ENCODE assay signal across 38 cellular contexts in genomic region chrX:154470434-154470833, GRCh38.
"Had no signal": no experiment of that assay in that cellular context is flagged by ENCODE, and none has a peak within 500 bp of the region (broad histone marks: within the 10 kb centered on the region; RNA-seq: fewer than 3 reads in every experiment).

No MANE protein-coding gene starts in this region.

- H3K4me1 ChIP-seq: adrenal gland, ascending aorta, body of pancreas, breast epithelium had no signal

- H3K27ac ChIP-seq: adrenal gland, ascending aorta, body of pancreas, brain microvascular endothelial cell, breast epithelium, cardiac muscle cell had no signal

- H3K4me1 Mint-ChIP-seq: activated naive CD8-positive, alpha-beta T cell treated with anti-CD3 and anti-CD28 coated beads for 36 hours; activated naive CD8-positive, alpha-beta T cell treated with anti-CD3 and anti-CD28 coated beads, Interleukin-2, amount 10 ng/mL, durations not matched to agents 7 days and 5 days; activated T-helper 17 cell treated with anti-CD3 and anti-CD28 coated beads, Interleukin-2, amount 50 U/mL, for 72 hours; brain; central memory CD8-positive, alpha-beta T cell had no signal

- H3K9me3 Mint-ChIP-seq: activated naive CD4-positive, alpha-beta T cell treated with anti-CD3 and anti-CD28 coated beads for 36 hours; activated naive CD4-positive, alpha-beta T cell treated with anti-CD3 and anti-CD28 coated beads, Interleukin-2, amount 10 ng/mL, durations not matched to agents 7 days and 5 days; activated naive CD4-positive, alpha-beta T cell treated with anti-CD3 and anti-CD28 coated beads, Interleukin-2, amount 50 U/mL, for 24 hours; activated naive CD4-positive, alpha-beta T cell treated with anti-CD3 and anti-CD28 coated beads, Interleukin-2, amount 50 U/mL, for 72 hours; activated naive CD8-positive, alpha-beta T cell treated with anti-CD3 and anti-CD28 coated beads for 36 hours; activated naive CD8-positive, alpha-beta T cell treated with anti-CD3 and anti-CD28 coated beads, Interleukin-2, amount 10 ng/mL, durations not matched to agents 7 days and 5 days; activated naive CD8-positive, alpha-beta T cell treated with anti-CD3 and anti-CD28 coated beads, Interleukin-2, amount 50 U/mL, for 24 hours; activated T-cell treated with anti-CD3 and anti-CD28 coated beads, Interleukin-2, amount 50 U/mL, for 24 hours; activated T-cell treated with anti-CD3 and anti-CD28 coated beads, Interleukin-2, amount 50 U/mL, for 4 hours; activated T-cell treated with anti-CD3 and anti-CD28 coated beads, Interleukin-2, amount 50 U/mL, for 72 hours; activated T-helper 1 cell treated with anti-CD3 and anti-CD28 coated beads, Interleukin-12 subunit alpha, Interleukin-12 subunit beta, Interleukin-2, Interleukin-4 antibody, amounts not matched to agents 30 ng/mL and 10 ng/mL and 1 ng/mL, durations not matched to agents 14 hours and 24 hours and 36 hours; activated T-helper 17 cell treated with anti-CD3 and anti-CD28 coated beads, Interleukin-2, amount 50 U/mL, for 72 hours; activated T-helper 2 cell treated with anti-CD3 and anti-CD28 coated beads, Interferon-gamma antibody, Interleukin-2, Interleukin-4, amounts not matched to agents 10 μg/mL and 5 μg/mL and 100 μg/mL, durations not matched to agents 14 hours and 24 hours and 36 hours; central memory CD8-positive, alpha-beta T cell had no signal

- DNase-seq: activated effector memory CD4-positive, alpha-beta T cell treated with anti-CD3 and anti-CD28 coated beads, Interleukin-2, amount 50 U/mL, for 16 hours; activated effector memory CD4-positive, alpha-beta T cell treated with Interleukin-2 at 50 U/mL for 16 hours; activated gamma-delta T cell; activated gamma-delta T cell treated with Interleukin-2 at 50 U/mL for 16 hours; activated naive CD4-positive, alpha-beta T cell; activated naive CD4-positive, alpha-beta T cell treated with anti-CD3 and anti-CD28 coated beads for 36 hours; activated naive CD4-positive, alpha-beta T cell treated with anti-CD3 and anti-CD28 coated beads, Interleukin-2, amount 10 ng/mL, durations not matched to agents 7 days and 5 days; activated naive CD4-positive, alpha-beta T cell treated with anti-CD3 and anti-CD28 coated beads, Interleukin-2, amount 50 U/mL, for 16 hours; activated naive CD4-positive, alpha-beta T cell treated with Interleukin-2 at 50 U/mL for 16 hours; activated naive CD8-positive, alpha-beta T cell treated with anti-CD3 and anti-CD28 coated beads for 36 hours; activated naive CD8-positive, alpha-beta T cell treated with anti-CD3 and anti-CD28 coated beads, Interleukin-2, amount 10 ng/mL, durations not matched to agents 7 days and 5 days; activated naive CD8-positive, alpha-beta T cell treated with anti-CD3 and anti-CD28 coated beads, Interleukin-2, amount 50 U/mL, for 24 hours; activated T-cell treated with anti-CD3 and anti-CD28 coated beads for 4 hours; activated T-cell treated with anti-CD3 and anti-CD28 coated beads, Interleukin-2, amount 50 U/mL, for 1 hour; activated T-cell treated with anti-CD3 and anti-CD28 coated beads, Interleukin-2, amount 50 U/mL, for 24 hours; activated T-cell treated with anti-CD3 and anti-CD28 coated beads, Interleukin-2, amount 50 U/mL, for 4 hours; activated T-cell treated with anti-CD3 and anti-CD28 coated beads, Interleukin-2, amount 50 U/mL, for 48 hours; activated T-cell treated with anti-CD3 and anti-CD28 coated beads, Interleukin-2, amount 50 U/mL, for 72 hours; adrenal gland; amniotic stem cell; amygdala; anterior cingulate cortex; body of pancreas; brain microvascular endothelial cell; caudate nucleus; central memory CD4-positive, alpha-beta T cell; cerebellar nuclear complex had no signal

- H3K27me3 Mint-ChIP-seq: activated naive CD4-positive, alpha-beta T cell treated with anti-CD3 and anti-CD28 coated beads, Interleukin-2, amount 10 ng/mL, durations not matched to agents 7 days and 5 days; activated naive CD4-positive, alpha-beta T cell treated with anti-CD3 and anti-CD28 coated beads, Interleukin-2, amount 50 U/mL, for 24 hours; activated naive CD8-positive, alpha-beta T cell; activated naive CD8-positive, alpha-beta T cell treated with anti-CD3 and anti-CD28 coated beads for 36 hours; activated naive CD8-positive, alpha-beta T cell treated with anti-CD3 and anti-CD28 coated beads, Interleukin-2, amount 10 ng/mL, durations not matched to agents 7 days and 5 days; activated naive CD8-positive, alpha-beta T cell treated with anti-CD3 and anti-CD28 coated beads, Interleukin-2, amount 50 U/mL, for 24 hours; activated T-helper 17 cell treated with anti-CD3 and anti-CD28 coated beads, Interleukin-2, amount 50 U/mL, for 72 hours; central memory CD8-positive, alpha-beta T cell had no signal

- H3K27ac Mint-ChIP-seq: activated naive CD4-positive, alpha-beta T cell treated with anti-CD3 and anti-CD28 coated beads for 36 hours; activated naive CD4-positive, alpha-beta T cell treated with anti-CD3 and anti-CD28 coated beads, Interleukin-2, amount 10 ng/mL, durations not matched to agents 7 days and 5 days; activated naive CD4-positive, alpha-beta T cell treated with anti-CD3 and anti-CD28 coated beads, Interleukin-2, amount 50 U/mL, for 24 hours; activated naive CD4-positive, alpha-beta T cell treated with anti-CD3 and anti-CD28 coated beads, Interleukin-2, amount 50 U/mL, for 72 hours; activated naive CD8-positive, alpha-beta T cell; activated naive CD8-positive, alpha-beta T cell treated with anti-CD3 and anti-CD28 coated beads for 36 hours; activated naive CD8-positive, alpha-beta T cell treated with anti-CD3 and anti-CD28 coated beads, Interleukin-2, amount 10 ng/mL, durations not matched to agents 7 days and 5 days; activated naive CD8-positive, alpha-beta T cell treated with anti-CD3 and anti-CD28 coated beads, Interleukin-2, amount 50 U/mL, for 24 hours; activated T-cell treated with anti-CD3 and anti-CD28 coated beads, Interleukin-2, amount 50 U/mL, for 24 hours; activated T-cell treated with anti-CD3 and anti-CD28 coated beads, Interleukin-2, amount 50 U/mL, for 72 hours; activated T-helper 1 cell treated with anti-CD3 and anti-CD28 coated beads, Interleukin-12 subunit alpha, Interleukin-12 subunit beta, Interleukin-2, Interleukin-4 antibody, amounts not matched to agents 30 ng/mL and 10 ng/mL and 1 ng/mL, durations not matched to agents 14 hours and 24 hours and 36 hours; activated T-helper 17 cell treated with anti-CD3 and anti-CD28 coated beads, Interleukin-2, amount 50 U/mL, for 72 hours; activated T-helper 2 cell treated with anti-CD3 and anti-CD28 coated beads, Interferon-gamma antibody, Interleukin-2, Interleukin-4, amounts not matched to agents 10 μg/mL and 5 μg/mL and 100 μg/mL, durations not matched to agents 14 hours and 24 hours and 36 hours; brain had no signal

- H3K4me3 ChIP-seq: adrenal gland, ascending aorta, body of pancreas, breast epithelium, cardiac muscle cell had no signal

- H3K36me3 ChIP-seq: breast epithelium, cardiac muscle cell had no signal

- ATAC-seq: activated naive CD4-positive, alpha-beta T cell treated with anti-CD3 and anti-CD28 coated beads, Interleukin-2, amount 50 U/mL, for 72 hours; activated naive CD8-positive, alpha-beta T cell treated with anti-CD3 and anti-CD28 coated beads, Interleukin-2, amount 50 U/mL, for 24 hours; activated T-cell treated with anti-CD3 and anti-CD28 coated beads, Interleukin-2, amount 50 U/mL, for 4 hours; activated T-cell treated with anti-CD3 and anti-CD28 coated beads, Interleukin-2, amount 50 U/mL, for 72 hours; activated T-helper 17 cell treated with anti-CD3 and anti-CD28 coated beads, Interleukin-2, amount 50 U/mL, for 72 hours; body of pancreas had no signal

- H3K27me3 ChIP-seq: adrenal gland, ascending aorta, body of pancreas, brain microvascular endothelial cell, cardiac muscle cell had no signal

- H3K9me3 ChIP-seq: adrenal gland, ascending aorta, body of pancreas, breast epithelium had no signal

- H3K4me3 Mint-ChIP-seq: activated naive CD4-positive, alpha-beta T cell treated with anti-CD3 and anti-CD28 coated beads for 36 hours; activated naive CD4-positive, alpha-beta T cell treated with anti-CD3 and anti-CD28 coated beads, Interleukin-2, amount 10 ng/mL, durations not matched to agents 7 days and 5 days; activated naive CD4-positive, alpha-beta T cell treated with anti-CD3 and anti-CD28 coated beads, Interleukin-2, amount 50 U/mL, for 24 hours; activated naive CD8-positive, alpha-beta T cell; activated naive CD8-positive, alpha-beta T cell treated with anti-CD3 and anti-CD28 coated beads for 36 hours; activated naive CD8-positive, alpha-beta T cell treated with anti-CD3 and anti-CD28 coated beads, Interleukin-2, amount 10 ng/mL, durations not matched to agents 7 days and 5 days; activated naive CD8-positive, alpha-beta T cell treated with anti-CD3 and anti-CD28 coated beads, Interleukin-2, amount 50 U/mL, for 24 hours; activated T-cell treated with anti-CD3 and anti-CD28 coated beads, Interleukin-2, amount 50 U/mL, for 24 hours; activated T-cell treated with anti-CD3 and anti-CD28 coated beads, Interleukin-2, amount 50 U/mL, for 4 hours; activated T-cell treated with anti-CD3 and anti-CD28 coated beads, Interleukin-2, amount 50 U/mL, for 72 hours; activated T-helper 1 cell treated with anti-CD3 and anti-CD28 coated beads, Interleukin-12 subunit alpha, Interleukin-12 subunit beta, Interleukin-2, Interleukin-4 antibody, amounts not matched to agents 30 ng/mL and 10 ng/mL and 1 ng/mL, durations not matched to agents 14 hours and 24 hours and 36 hours; activated T-helper 17 cell treated with anti-CD3 and anti-CD28 coated beads, Interleukin-2, amount 50 U/mL, for 72 hours; brain; central memory CD8-positive, alpha-beta T cell had no signal

- H3K36me3 Mint-ChIP-seq: activated naive CD4-positive, alpha-beta T cell treated with anti-CD3 and anti-CD28 coated beads, Interleukin-2, amount 50 U/mL, for 24 hours; activated naive CD4-positive, alpha-beta T cell treated with anti-CD3 and anti-CD28 coated beads, Interleukin-2, amount 50 U/mL, for 72 hours; activated naive CD8-positive, alpha-beta T cell; activated naive CD8-positive, alpha-beta T cell treated with anti-CD3 and anti-CD28 coated beads, Interleukin-2, amount 10 ng/mL, durations not matched to agents 7 days and 5 days had no signal
